8 cellular contexts compared by ENCODE assay signal in the genomic region with DNA sequence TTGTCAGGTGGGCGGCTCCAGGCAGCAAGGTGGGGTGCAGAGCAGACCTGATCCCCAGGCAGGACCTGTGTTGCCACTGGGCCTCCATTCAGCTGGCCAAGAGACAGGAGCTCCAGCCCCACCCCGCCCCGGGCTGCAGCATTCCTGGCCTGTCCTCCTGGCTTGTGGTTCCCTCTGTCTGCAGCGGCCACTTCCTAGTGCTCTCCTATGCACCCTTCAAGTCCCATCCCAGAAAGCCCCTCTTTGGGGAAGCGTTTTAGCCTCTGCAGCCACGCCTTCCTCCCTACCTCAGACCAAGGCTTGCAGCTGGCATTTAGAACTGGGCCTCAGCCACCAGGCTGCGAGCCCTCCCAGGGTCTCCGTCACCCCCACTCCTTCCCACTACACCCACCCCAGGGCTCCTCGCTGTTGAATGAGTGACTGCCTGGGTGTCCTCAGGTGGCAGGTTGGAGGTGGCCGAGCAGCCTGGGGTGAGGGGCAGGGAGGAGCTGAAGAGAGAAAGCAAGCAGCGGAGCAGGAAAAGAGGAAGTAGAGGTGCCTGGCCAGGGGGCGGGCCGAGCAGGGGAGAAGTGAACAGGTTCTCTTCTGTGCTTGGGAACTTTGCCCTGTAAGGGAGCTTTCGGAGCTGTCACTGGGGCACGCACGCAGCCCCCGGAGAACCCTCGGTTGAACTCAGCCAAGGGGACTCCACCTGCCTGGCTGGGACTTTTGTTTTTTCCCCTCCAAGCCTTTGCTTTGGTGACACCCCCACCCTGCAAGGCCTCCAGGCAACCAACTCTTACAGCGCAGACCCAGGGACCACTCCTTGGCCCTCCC. TPM values are rescaled to one million over a fixed set of nuclear protein-coding genes. Genes with fewer than 3 reads are reported as not detected.
DNase-seq lines count a peak whose midpoint lies in the region; ATAC-seq and TF ChIP-seq lines count a peak whose summit lies in the region.

No MANE protein-coding gene starts in this region.

- no peaks in the 10 kb centered on the region; a peak in 1 of 22 replicates for H3K27me3 ChIP-seq in BLaER1 treated with 17β-estradiol and CSF1 and Interleukin-3, amounts not matched to agents 10 nM and 100 nM
- H3K27me3 ChIP-seq in HL-60 (ENCODE audit: insufficient read depth, poor library complexity, severe bottlenecking): no peaks in the 10 kb centered on the region

- peaks cover 0 to 20% (median 7%) of the 10 kb centered on the region in 11 experiments; a peak in 12 of 22 replicates for H3K9me3 ChIP-seq in BLaER1 treated with 17β-estradiol and CSF1 and Interleukin-3, amounts not matched to agents 10 nM and 100 nM (replicated peaks in 1 of 11)

- POLR2A ChIA-PET in activated CD4-positive, alpha-beta T cell treated with anti-CD3 and anti-CD28 coated beads for 36 hours (lab: Charles Lee): interaction anchor here (0.8 to 1.4 kb wide), 2 partner anchors 27 to 155 kb away, joined by 4 to 5 read pairs; no protein-coding TSS in a partner anchor

- peak; percentile 21 for ATAC-seq in GM19397 (IDR thresholded peaks at IDR 0.05; ENCODE audit: unreplicated experiment)
- ATAC-seq in activated CD4-positive, alpha-beta T cell treated with anti-CD3 and anti-CD28 coated beads for 36 hours: peak; percentile 5
- no peak for ATAC-seq in Right ventricle myocardium inferior

- CTCF ChIA-PET in activated CD4-positive, alpha-beta T cell treated with anti-CD3 and anti-CD28 coated beads for 36 hours (lab: Charles Lee): interaction anchor here (0.6 to 1.2 kb wide), 4 partner anchors 9 to 177 kb away, joined by 3 to 5 read pairs (median 4); no protein-coding TSS in a partner anchor

- peaks cover 18 to 26% (median 19%) of the 10 kb centered on the region in 11 experiments for H3K36me3 ChIP-seq in BLaER1 treated with 17β-estradiol and CSF1 and Interleukin-3, amounts not matched to agents 10 nM and 100 nM

- peak; percentile 90 to 97 for DNase-seq in HL-60 (ENCODE audit: low read depth in 1 of 2, low spot score in 1 of 2)
- DNase-seq in activated CD4-positive, alpha-beta T cell treated with anti-CD3 and anti-CD28 coated beads for 36 hours: peak; percentile 78
- DNase-seq in Right ventricle myocardium inferior (ENCODE audit: missing footprints): peak; percentile 93
- peak; percentile 91 for DNase-seq in posterior vena cava (ENCODE audit: low spot score)
- DNase-seq in HPDE6-E6E7 (ENCODE audit: extremely low spot score): no peak
- no peak for DNase-seq in cortex of kidney (lab: John Stamatoyannopoulos, UW)

- H3K36me3 Mint-ChIP-seq in activated CD4-positive, alpha-beta T cell treated with anti-CD3 and anti-CD28 coated beads for 36 hours (ENCODE audit: low read depth): peaks cover 20% of the 10 kb centered on the region

- H3K27ac ChIP-seq in BLaER1 treated with 17β-estradiol and CSF1 and Interleukin-3, amounts not matched to agents 10 nM and 100 nM: peak overlapping the region in 10 of 11 experiments; percentile 32 to 100 (median 100); a peak in 21 of 22 replicates
- H3K27ac ChIP-seq in HL-60 (replicated peaks): peak overlapping the region; percentile 100

- no peaks in the 10 kb centered on the region for H3K27me3 Mint-ChIP-seq in activated CD4-positive, alpha-beta T cell treated with anti-CD3 and anti-CD28 coated beads for 36 hours

- peaks cover 39 to 54% (median 44%) of the 10 kb centered on the region in 10 experiments for H3K4me1 ChIP-seq in BLaER1 treated with 17β-estradiol and CSF1 and Interleukin-3, amounts not matched to agents 10 nM and 100 nM

- peak overlapping the region; percentile 86 to 99 (median 95) for H3K4me2 ChIP-seq in BLaER1 treated with 17β-estradiol and CSF1 and Interleukin-3, amounts not matched to agents 10 nM and 100 nM

- peak overlapping the region; percentile 49 to 99 (median 95); a peak in 18 of 20 replicates for H3K4me3 ChIP-seq in BLaER1 treated with 17β-estradiol and CSF1 and Interleukin-3, amounts not matched to agents 10 nM and 100 nM
- H3K4me3 ChIP-seq in HL-60 (replicated peaks; ENCODE audit: insufficient read depth, low read length): peak overlapping the region; percentile 61

- no peak for TF ChIP-seq CTCF in HL-60 (IDR thresholded peaks at IDR 0.05; ENCODE audit: insufficient read depth, low read length)

- H3K4me3 Mint-ChIP-seq in activated CD4-positive, alpha-beta T cell treated with anti-CD3 and anti-CD28 coated beads for 36 hours: peak overlapping the region; percentile 100

- intact Hi-C loops in activated CD4-positive, alpha-beta T cell treated with anti-CD3 and anti-CD28 coated beads for 36 hours (cut with DNase I, micrococcal nuclease): no loop called here
- intact Hi-C loops in Right ventricle myocardium inferior (cut with DNase I) (no loop called here), posterior vena cava (cut with DNase I) (no loop called here)

- peaks cover 18 to 27% (median 26%) of the 10 kb centered on the region in 11 experiments for H4K20me1 ChIP-seq in BLaER1 treated with 17β-estradiol and CSF1 and Interleukin-3, amounts not matched to agents 10 nM and 100 nM

- peak overlapping the region; percentile 61 to 100 (median 100); a peak in 20 of 22 replicates for H3K9ac ChIP-seq in BLaER1 treated with 17β-estradiol and CSF1 and Interleukin-3, amounts not matched to agents 10 nM and 100 nM

- H3K27ac Mint-ChIP-seq in activated CD4-positive, alpha-beta T cell treated with anti-CD3 and anti-CD28 coated beads for 36 hours: peak overlapping the region; percentile 91

- H3K4me1 Mint-ChIP-seq in activated CD4-positive, alpha-beta T cell treated with anti-CD3 and anti-CD28 coated beads for 36 hours: peaks cover 20% of the 10 kb centered on the region

- no peaks in the 10 kb centered on the region for H3K9me3 Mint-ChIP-seq in activated CD4-positive, alpha-beta T cell treated with anti-CD3 and anti-CD28 coated beads for 36 hours (ENCODE audit: low read depth)

RNA-seq across cellular contexts. Expression of a gene that starts 2.3 kb away (rescaled TPM):
- over 10,000 TPM in 1 of 2 experiments, 1,000 to 10,000 TPM in 1; 9,205 to 11,516 TPM for total RNA-seq in activated CD4-positive, alpha-beta T cell treated with anti-CD3 and anti-CD28 coated beads for 36 hours
- total RNA-seq in Right ventricle myocardium inferior: 934 TPM
- over 10,000 TPM in 1 of 2 donors, 1,000 to 10,000 TPM in 1; 9,373 to 10,305 TPM for total RNA-seq in posterior vena cava

RNA-seq across cellular contexts. Expression of a gene that starts 19.1 kb away (rescaled TPM):
- 1 to 10 TPM; 8.5 to 9.1 TPM for total RNA-seq in activated CD4-positive, alpha-beta T cell treated with anti-CD3 and anti-CD28 coated beads for 36 hours
- total RNA-seq in Right ventricle myocardium inferior: 6.5 TPM
- total RNA-seq in posterior vena cava: 1 to 10 TPM; 6.9 to 8.0 TPM

RNA-seq across cellular contexts. Expression of a gene that starts 59.9 kb away (rescaled TPM):
- total RNA-seq in activated CD4-positive, alpha-beta T cell treated with anti-CD3 and anti-CD28 coated beads for 36 hours: 10 to 100 TPM; 18.5 to 21.0 TPM
- total RNA-seq in Right ventricle myocardium inferior (12.9 TPM), posterior vena cava (10 to 100 TPM; 40.4 to 63.0 TPM)

Comparison
In these comparisons a context has a peak if more than half of its experiments do, and no peak if none do; other contexts are left out.
1. DNase-seq: peak in HL-60 (2 of 2), activated CD4-positive, alpha-beta T cell treated with anti-CD3 and anti-CD28 coated beads for 36 hours (single experiment), Right ventricle myocardium inferior (single experiment) and posterior vena cava (single experiment); none in HPDE6-E6E7 (single experiment) and cortex of kidney (single experiment).